1 cellular context compared by ENCODE assay signal in genomic region chr4:119238068-119238722, GRCh38.
A peak's percentile ranks its signal among the peaks of the same experiment; 100 is the strongest.
TF ChIP-seq lines count a peak whose summit lies in the region.

No MANE protein-coding gene starts in this region.

TF ChIP-seq in GM12878, 131 proteins besides CTCF, POLR2A, EP300 and RAD21 (continued from another document and continues in another):
- no peak for TF ChIP-seq CEBPZ (IDR thresholded peaks at IDR 0.05; ENCODE audit: low read depth, low read length)
- no peak for TF ChIP-seq MEF2B (IDR thresholded peaks at IDR 0.05; ENCODE audit: partially characterized antibody, poor library complexity, severe bottlenecking)
- TF ChIP-seq NFYA (IDR thresholded peaks at IDR 0.05; ENCODE audit: borderline replicate concordance, low read depth, low read length): no peak
- TF ChIP-seq CHD2 (IDR thresholded peaks at IDR 0.05; ENCODE audit: borderline replicate concordance, low read depth, low read length): no peak
- TF ChIP-seq SMAD1 (IDR thresholded peaks at IDR 0.05; ENCODE audit: low read depth, partially characterized antibody): no peak
- TF ChIP-seq RCOR1 (conservative IDR thresholded peaks at IDR 0.05; ENCODE audit: low read depth, low read length): no peak
- TF ChIP-seq USF1 (IDR thresholded peaks at IDR 0.05; ENCODE audit: borderline replicate concordance, extremely low read length, insufficient read depth, low read depth, low read length): no peak
- 0 out of 2 replicates have a peak, but pooled peaks have one; percentile 20 for TF ChIP-seq JUND (IDR thresholded peaks at IDR 0.05; ENCODE audit: low read depth, low read length)
- no peak for TF ChIP-seq E2F8 (IDR thresholded peaks at IDR 0.05; ENCODE audit: low read depth, partially characterized antibody)
- TF ChIP-seq YBX1 (IDR thresholded peaks at IDR 0.05): no peak
- TF ChIP-seq ZNF592 (IDR thresholded peaks at IDR 0.05): no peak
- peak; percentile 92 for TF ChIP-seq ZBED1 (IDR thresholded peaks at IDR 0.05; ENCODE audit: borderline replicate concordance)
- TF ChIP-seq TAF1 (IDR thresholded peaks at IDR 0.05; ENCODE audit: borderline replicate concordance, low read depth, low read length): no peak
- 0 out of 2 replicates have a peak, but pooled peaks have one; percentile 46 for TF ChIP-seq TBL1XR1 (IDR thresholded peaks at IDR 0.05; ENCODE audit: low read depth, low read length)
- TF ChIP-seq ATF7 (IDR thresholded peaks at IDR 0.05; ENCODE audit: low read depth): peak; percentile 96
- no peak for TF ChIP-seq FOXK2 (IDR thresholded peaks at IDR 0.05)
- TF ChIP-seq SMC3 (IDR thresholded peaks at IDR 0.05; ENCODE audit: borderline replicate concordance, low read length): no peak
- TF ChIP-seq KDM1A (IDR thresholded peaks at IDR 0.05; ENCODE audit: borderline replicate concordance): no peak
- peak; percentile 66 for TF ChIP-seq BCL3 (IDR thresholded peaks at IDR 0.05; ENCODE audit: borderline replicate concordance, insufficient read depth, low read depth, low read length, poor library complexity, severe bottlenecking)
- no peak for TF ChIP-seq POU2F2 (IDR thresholded peaks at IDR 0.05; ENCODE audit: borderline replicate concordance, low read depth, low read length)
- peak; percentile 97 for TF ChIP-seq MTA3 (IDR thresholded peaks at IDR 0.05; ENCODE audit: borderline replicate concordance, low read length)
- TF ChIP-seq HCFC1 (IDR thresholded peaks at IDR 0.05; ENCODE audit: low read length): no peak
- peak; percentile 62 for TF ChIP-seq MTA2 (IDR thresholded peaks at IDR 0.05; ENCODE audit: low read depth)
- TF ChIP-seq SMARCA5 (IDR thresholded peaks at IDR 0.05): no peak
- no peak for TF ChIP-seq ELK1 (IDR thresholded peaks at IDR 0.05; ENCODE audit: low read depth, low read length)
- TF ChIP-seq DPF2 (IDR thresholded peaks at IDR 0.05): peak; percentile 82
- TF ChIP-seq SUPT20H (IDR thresholded peaks at IDR 0.05; ENCODE audit: borderline replicate concordance, control insufficient read depth, low read depth, low read length): no peak
- TF ChIP-seq PML (IDR thresholded peaks at IDR 0.05; ENCODE audit: low read length): peak; percentile 86; the same call in 1 of the 2 replicates
- no peak for TF ChIP-seq BRCA1 (IDR thresholded peaks at IDR 0.05; ENCODE audit: low read depth, low read length)
- TF ChIP-seq ASH2L (IDR thresholded peaks at IDR 0.05; ENCODE audit: borderline replicate concordance, low read depth): peak; percentile 20; the same call in 1 of the 2 replicates
- TF ChIP-seq ESRRA (IDR thresholded peaks at IDR 0.05; ENCODE audit: low read length): no peak
- TF ChIP-seq EGR1 (IDR thresholded peaks at IDR 0.05; ENCODE audit: borderline replicate concordance in 1 of 2, low read depth in 2 of 2, low read length in 2 of 2): peak in 1 of 2 experiments; percentile 57; a peak in 1 of 3 replicates
- peak; percentile 43 for TF ChIP-seq SKIL (IDR thresholded peaks at IDR 0.05; ENCODE audit: low read depth, poor library complexity, severe bottlenecking)
- TF ChIP-seq ZBTB4 (CRISPR knock-in tag; IDR thresholded peaks at IDR 0.05): no peak
- TF ChIP-seq ATF2 (IDR thresholded peaks at IDR 0.05; ENCODE audit: low read length): peak; percentile 100
- peak in 1 of 2 experiments; percentile 73; a peak in 2 of 4 replicates for TF ChIP-seq SRF (IDR thresholded peaks at IDR 0.05; ENCODE audit: low read depth in 2 of 2, low read length in 2 of 2)
- TF ChIP-seq HDAC2 (IDR thresholded peaks at IDR 0.05): no peak
